Comparison of ENCODE assay signal across 20 cellular contexts in genomic region chr11:112186304-112186703, GRCh38. TPM values are rescaled to one million over a fixed set of nuclear protein-coding genes. Genes with fewer than 3 reads are reported as not detected.
DNase-seq lines count a peak whose midpoint lies in the region; ATAC-seq and TF ChIP-seq lines count a peak whose summit lies in the region.
"Had no signal": no experiment of that assay in that cellular context is flagged by ENCODE, and none has a peak within 500 bp of the region (broad histone marks: within the 10 kb centered on the region; RNA-seq: fewer than 3 reads in every experiment).

No MANE protein-coding gene starts in this region.

- H3K4me3 ChIP-seq in heart right ventricle = no peak overlapping the region
- H3K4me3 ChIP-seq in right cardiac atrium (ENCODE audit: low read length) = no peak overlapping the region
- H3K4me3 ChIP-seq in psoas muscle = no peak overlapping the region
- H3K4me3 ChIP-seq: BLaER1 had no signal

- H3K27me3 ChIP-seq in heart right ventricle = no peaks in the 10 kb centered on the region
- no peaks in the 10 kb centered on the region for H3K27me3 ChIP-seq in right cardiac atrium (ENCODE audit: control insufficient read depth, insufficient read depth)
- H3K27me3 ChIP-seq in psoas muscle (ENCODE audit: insufficient read depth in 3 of 3, low read length in 2 of 3) = no peaks in the 10 kb centered on the region
- H3K27me3 ChIP-seq: BLaER1 had no signal

- intact Hi-C loops in Right ventricle myocardium superior (cut with DNase I) (no loop called here), heart right ventricle (cut with DNase I) (no loop called here), right cardiac atrium (cut with DNase I) (no loop called here), psoas muscle (cut with DNase I) (no loop called here)

- H3K9me3 ChIP-seq in heart right ventricle (no peaks in the 10 kb centered on the region), right cardiac atrium (ENCODE audit: control insufficient read depth, low read length) (no peaks in the 10 kb centered on the region), psoas muscle (no peaks in the 10 kb centered on the region)
- H3K9me3 ChIP-seq: BLaER1 had no signal

- peaks cover 0 to 28% (median 0%) of the 10 kb centered on the region in 9 donors for H3K4me1 ChIP-seq in heart right ventricle
- H3K4me1 ChIP-seq in right cardiac atrium (ENCODE audit: control insufficient read depth, insufficient read depth, low read length) = peaks cover 4% of the 10 kb centered on the region
- H3K4me1 ChIP-seq in psoas muscle = peaks cover 17% of the 10 kb centered on the region
- H3K4me1 ChIP-seq: BLaER1 had no signal

- H3K36me3 ChIP-seq in heart right ventricle = no peaks in the 10 kb centered on the region
- no peaks in the 10 kb centered on the region for H3K36me3 ChIP-seq in psoas muscle (ENCODE audit: insufficient read depth in 1 of 2, low read depth in 1 of 2)
- H3K36me3 ChIP-seq: BLaER1 had no signal

- H3K27ac ChIP-seq in heart right ventricle = peak overlapping the region; percentile 41 to 86 (median 80)
- peak overlapping the region; percentile 75 for H3K27ac ChIP-seq in right cardiac atrium (ENCODE audit: low read length)
- peak overlapping the region; percentile 88 for H3K27ac ChIP-seq in psoas muscle
- H3K27ac ChIP-seq: BLaER1 had no signal

- DNase-seq in Right ventricle myocardium superior = no peak
- DNase-seq in heart right ventricle = no peak
- DNase-seq in right cardiac atrium = no peak
- DNase-seq in psoas muscle = no peak
- DNase-seq in NCI-H2081 (lab: John Stamatoyannopoulos, UW) = no peak
- no peak for DNase-seq in activated CD4-positive, alpha-beta T cell treated with anti-CD3 and anti-CD28 coated beads, Interleukin-2, amount 50 U/mL, for 1 hour
- no peak for DNase-seq in SIG-M5 (lab: John Stamatoyannopoulos, UW)
- DNase-seq: 8988T; Calu3; CD4-positive, alpha-beta memory T cell; GF-D8; GOT3; H7; HFFc6 had no signal

- no peak for TF ChIP-seq CTCF in heart right ventricle (IDR thresholded peaks at IDR 0.05)
- TF ChIP-seq CTCF in psoas muscle (IDR thresholded peaks at IDR 0.05) = no peak

- peak; percentile 40 for ATAC-seq in Right ventricle myocardium superior (ENCODE audit: poor library complexity)
- ATAC-seq in heart right ventricle = peak in 6 of 8 donors; percentile 29 to 66 (median 47)
- peak in 1 of 2 donors; percentile 41 for ATAC-seq in right cardiac atrium
- peak; percentile 36 to 54 (median 46) for ATAC-seq in psoas muscle
- ATAC-seq in HG03095 (IDR thresholded peaks at IDR 0.05; ENCODE audit: unreplicated experiment) = no peak
- ATAC-seq: HCT116 had no signal

RNA-seq across cellular contexts. Expression of gene BCO2, which starts 11.0 kb away (rescaled TPM):
- total RNA-seq in Right ventricle myocardium superior (151 TPM), heart right ventricle (100 to 1,000 TPM in 3 of 10 donors, 10 to 100 TPM in 7; 46.2 to 137 (median 86.5) TPM), right cardiac atrium (100 to 1,000 TPM in 2 of 4 donors, 10 to 100 TPM in 2; 78.3 to 147 (median 96.8) TPM), psoas muscle (10 to 100 TPM in 2 of 4 donors, 1 to 10 TPM in 2; 4.7 to 42.4 (median 19.2) TPM)
- polyA plus RNA-seq in heart right ventricle (100 to 1,000 TPM in 1 of 2 donors, 10 to 100 TPM in 1; 39.3 to 132 TPM), right cardiac atrium (70.8 TPM), psoas muscle (1 to 10 TPM; 3.5 to 5.7 (median 5.2) TPM)

RNA-seq across cellular contexts. Expression of gene TEX12, which starts 19.1 kb away (rescaled TPM):
- total RNA-seq in Right ventricle myocardium superior = not detected
- 1 to 10 TPM in 1 of 10 donors, under 1 TPM in 1, not detected in 8; 0.49 to 1.6 TPM for total RNA-seq in heart right ventricle
- polyA plus RNA-seq in heart right ventricle = under 1 TPM in 1 of 2 donors, not detected in 1; 0.06 TPM
- total RNA-seq in right cardiac atrium = 1 to 10 TPM in 1 of 4 donors, not detected in 3; 1.1 TPM
- 0.20 TPM for polyA plus RNA-seq in right cardiac atrium
- under 1 TPM in 1 of 4 donors, not detected in 3; 0.48 TPM for total RNA-seq in psoas muscle
- under 1 TPM; 0.28 to 0.35 (median 0.33) TPM for polyA plus RNA-seq in psoas muscle
- total RNA-seq: Calu3, HFFc6, HT-29 had no signal
- polyA plus RNA-seq: CD14-positive monocyte; CD4-positive, alpha-beta memory T cell had no signal

RNA-seq across cellular contexts. Expression of gene IL18, which starts 22.4 kb away (rescaled TPM):
- 1.9 TPM for total RNA-seq in Right ventricle myocardium superior
- total RNA-seq in heart right ventricle = 1 to 10 TPM in 5 of 10 donors, under 1 TPM in 5; 0.28 to 5.7 (median 1.0) TPM
- polyA plus RNA-seq in heart right ventricle = 1 to 10 TPM; 1.3 to 4.2 TPM
- 1 to 10 TPM; 2.9 to 4.9 (median 4.5) TPM for total RNA-seq in right cardiac atrium
- 3.1 TPM for polyA plus RNA-seq in right cardiac atrium
- 10 to 100 TPM in 2 of 4 donors, 1 to 10 TPM in 2; 3.0 to 66.4 (median 10.4) TPM for total RNA-seq in psoas muscle
- polyA plus RNA-seq in psoas muscle = 10 to 100 TPM in 1 of 3 donors, 1 to 10 TPM in 1, under 1 TPM in 1; 0.86 to 13.0 (median 1.2) TPM
- total RNA-seq: A673, H7 had no signal
- polyA plus RNA-seq: CD4-positive, alpha-beta memory T cell had no signal

RNA-seq across cellular contexts. Expression of gene PTS, which starts 39.9 kb away (rescaled TPM):
- total RNA-seq in Right ventricle myocardium superior (28.7 TPM), heart right ventricle (10 to 100 TPM; 22.5 to 36.3 (median 26.5) TPM), right cardiac atrium (10 to 100 TPM; 22.9 to 28.3 (median 26.7) TPM), psoas muscle (10 to 100 TPM; 26.5 to 47.8 (median 43.7) TPM)
- polyA plus RNA-seq in heart right ventricle (10 to 100 TPM; 47.8 to 75.0 TPM), right cardiac atrium (40.7 TPM), psoas muscle (10 to 100 TPM; 59.0 to 83.6 (median 71.6) TPM)
